ENCODE assay signal across 15 cellular contexts in the genomic region with DNA sequence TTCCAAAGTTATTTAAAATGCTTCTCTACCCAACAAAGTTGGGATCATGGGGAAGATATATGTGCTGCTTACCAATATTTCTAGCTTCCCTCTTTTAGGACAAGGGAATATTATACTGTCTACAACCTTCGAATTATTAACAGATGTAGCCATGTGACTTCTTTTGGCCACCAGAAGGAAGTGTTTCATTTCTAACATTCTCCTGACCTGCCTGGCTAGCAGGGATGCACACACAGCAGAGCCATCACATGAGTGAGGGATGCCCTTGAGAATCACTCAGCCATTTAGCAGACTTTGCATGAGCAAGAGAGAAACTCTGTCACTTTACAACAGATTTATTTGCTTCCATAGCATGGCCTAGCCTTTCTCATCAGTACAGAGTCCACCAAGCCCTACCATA.
A peak's percentile ranks its signal among the peaks of the same experiment; 100 is the strongest.
DNase-seq lines count a peak whose midpoint lies in the region; ATAC-seq and TF ChIP-seq lines count a peak whose summit lies in the region.
"Had no signal": no experiment of that assay in that cellular context is flagged by ENCODE, and none has a peak within 500 bp of the region (broad histone marks: within the 10 kb centered on the region; RNA-seq: fewer than 3 reads in every experiment).

No MANE protein-coding gene starts in this region.

- H3K9me3 Mint-ChIP-seq in endothelial cell (ENCODE audit: unreplicated experiment), result no peaks in the 10 kb centered on the region
- H3K9me3 Mint-ChIP-seq: activated naive CD4-positive, alpha-beta T cell treated with anti-CD3 and anti-CD28 coated beads, Interleukin-2, amount 50 U/mL, for 72 hours; CD8-positive, alpha-beta memory T cell had no signal

- intact Hi-C loops in sciatic nerve (cut with DNase I), result no loop called here

- H2AFZ ChIP-seq in neuronal stem cell (ENCODE audit: low read length), result no peak overlapping the region

- H3K14ac ChIP-seq in neuronal stem cell (ENCODE audit: low read length), result no peak overlapping the region

- H3K4me3 ChIP-seq in neuronal stem cell (ENCODE audit: low read length in 2 of 2), result no peak overlapping the region
- H3K4me3 ChIP-seq: colonic mucosa, gastrocnemius medialis, lung, tibial nerve had no signal

- TF ChIP-seq CTCF in foreskin keratinocyte (conservative IDR thresholded peaks at IDR 0.05) (no peak), endothelial cell (IDR thresholded peaks at IDR 0.05; ENCODE audit: unreplicated experiment) (no peak)

- no peak overlapping the region for H3K4me2 ChIP-seq in neuronal stem cell (ENCODE audit: insufficient read depth, low read length, poor library complexity, severe bottlenecking)
- H3K4me2 ChIP-seq: SK-N-SH had no signal

- peak; percentile 26 for ATAC-seq in GM18517 (IDR thresholded peaks at IDR 0.05; ENCODE audit: unreplicated experiment)
- peak; percentile 29 for ATAC-seq in GM21515 (IDR thresholded peaks at IDR 0.05; ENCODE audit: unreplicated experiment)
- peak; percentile 18 for ATAC-seq in HG03066 (IDR thresholded peaks at IDR 0.05; ENCODE audit: low read depth, unreplicated experiment)
- ATAC-seq in foreskin keratinocyte, result no peak
- ATAC-seq in sciatic nerve, result no peak
- ATAC-seq: gastrocnemius medialis had no signal

- no peak overlapping the region for H3K23ac ChIP-seq in neuronal stem cell (ENCODE audit: low read depth, low read length, poor library complexity)

- H2BK12ac ChIP-seq in neuronal stem cell (ENCODE audit: low read length), result no peak overlapping the region

- H2BK120ac ChIP-seq in neuronal stem cell (ENCODE audit: low read depth, low read length), result no peak overlapping the region

- H4K8ac ChIP-seq in neuronal stem cell (ENCODE audit: low read depth, low read length), result no peak overlapping the region

- no peak for DNase-seq in foreskin keratinocyte
- DNase-seq in neuronal stem cell (ENCODE audit: low spot score), result no peak
- DNase-seq in activated CD4-positive, alpha-beta T cell treated with anti-CD3 and anti-CD28 coated beads, Interleukin-2, amount 50 U/mL, for 1 hour, result no peak
- DNase-seq in sciatic nerve (ENCODE audit: low spot score), result no peak
- DNase-seq in endothelial cell (ENCODE audit: low spot score), result no peak
- DNase-seq: CD8-positive, alpha-beta memory T cell; colonic mucosa; gastrocnemius medialis; SK-N-SH had no signal

- no peak overlapping the region for H4K91ac ChIP-seq in neuronal stem cell (ENCODE audit: low read depth, low read length, poor library complexity)

- H3K79me1 ChIP-seq in neuronal stem cell (ENCODE audit: low read depth, low read length), result no peaks in the 10 kb centered on the region

- WGBS in neuronal stem cell (ENCODE audit: extremely low coverage in 2 of 2, insufficient read length in 2 of 2, insufficient replicate concordance in 1 of 2), 2 donors, result no CpG with 5 or more reads among the region's 1 CpG

- H3K27me3 Mint-ChIP-seq in endothelial cell (ENCODE audit: unreplicated experiment), result no peaks in the 10 kb centered on the region

- H3K27ac ChIP-seq in foreskin keratinocyte (peak overlapping the region; percentile 36), neuronal stem cell (replicated peaks; ENCODE audit: low read length) (no peak overlapping the region)
- H3K27ac ChIP-seq: colonic mucosa, tibial nerve had no signal

- no peak overlapping the region for H3K9ac ChIP-seq in neuronal stem cell (ENCODE audit: low read depth, low read length, poor library complexity)
- H3K9ac ChIP-seq: SK-N-SH had no signal

- H2AK5ac ChIP-seq in neuronal stem cell (ENCODE audit: low read depth, low read length), result no peak overlapping the region

- no peak overlapping the region for H2BK5ac ChIP-seq in neuronal stem cell (ENCODE audit: low read length)

- no peak overlapping the region for H3K18ac ChIP-seq in neuronal stem cell (ENCODE audit: low read length)

- H3K4me1 ChIP-seq in foreskin keratinocyte (peaks cover 9% of the 10 kb centered on the region), neuronal stem cell (ENCODE audit: control insufficient read depth in 2 of 2, insufficient read depth in 1 of 2, low read depth in 1 of 2, low read length in 2 of 2) (peaks cover 5 to 8% of the 10 kb centered on the region in 2 donors)
- H3K4me1 ChIP-seq: colonic mucosa had no signal

- no peaks in the 10 kb centered on the region for H3K36me3 ChIP-seq in neuronal stem cell (replicated peaks in 1 of 2; ENCODE audit: control insufficient read depth in 2 of 2, insufficient read depth in 2 of 2, low read length in 2 of 2)
- H3K36me3 ChIP-seq: colonic mucosa, tibial nerve had no signal

- H3K27me3 ChIP-seq in foreskin keratinocyte (no peaks in the 10 kb centered on the region), neuronal stem cell (ENCODE audit: control insufficient read depth in 3 of 3, insufficient read depth in 3 of 3, low read depth in 1 of 3, low read length in 3 of 3) (no peaks in the 10 kb centered on the region)
- H3K27me3 ChIP-seq: colonic mucosa, gastrocnemius medialis, tibial nerve had no signal

- no peak overlapping the region for H3K27ac Mint-ChIP-seq in endothelial cell (ENCODE audit: unreplicated experiment)
- H3K27ac Mint-ChIP-seq: activated naive CD4-positive, alpha-beta T cell treated with anti-CD3 and anti-CD28 coated beads, Interleukin-2, amount 50 U/mL, for 72 hours had no signal

- H2BK15ac ChIP-seq in neuronal stem cell (ENCODE audit: low read length), result no peak overlapping the region

- H3K9me3 ChIP-seq in neuronal stem cell (replicated peaks in 1 of 2; ENCODE audit: control insufficient read depth in 2 of 2, insufficient read depth in 1 of 2, low read depth in 1 of 2, low read length in 2 of 2), result no peaks in the 10 kb centered on the region
- H3K9me3 ChIP-seq: colonic mucosa, gastrocnemius medialis, SK-N-SH, tibial nerve had no signal

- H3K4me3 Mint-ChIP-seq in endothelial cell (ENCODE audit: unreplicated experiment), result no peak overlapping the region

- peaks cover 7% of the 10 kb centered on the region for H3K4me1 Mint-ChIP-seq in endothelial cell (ENCODE audit: unreplicated experiment)

- no peaks in the 10 kb centered on the region for H3K36me3 Mint-ChIP-seq in endothelial cell (ENCODE audit: low read depth, unreplicated experiment)
- H3K36me3 Mint-ChIP-seq: activated naive CD4-positive, alpha-beta T cell treated with anti-CD3 and anti-CD28 coated beads, Interleukin-2, amount 50 U/mL, for 72 hours; CD8-positive, alpha-beta memory T cell had no signal

- no peak overlapping the region for H3K4ac ChIP-seq in neuronal stem cell (ENCODE audit: low read length)

Comparison
In these comparisons a context has a peak if more than half of its experiments do, and no peak if none do; other contexts are left out.
1. ATAC-seq: peak in GM18517 (single experiment), GM21515 (single experiment) and HG03066 (single experiment); none in foreskin keratinocyte (single experiment) and sciatic nerve (single experiment).